1 cellular context compared by ENCODE assay signal in the genomic region with DNA sequence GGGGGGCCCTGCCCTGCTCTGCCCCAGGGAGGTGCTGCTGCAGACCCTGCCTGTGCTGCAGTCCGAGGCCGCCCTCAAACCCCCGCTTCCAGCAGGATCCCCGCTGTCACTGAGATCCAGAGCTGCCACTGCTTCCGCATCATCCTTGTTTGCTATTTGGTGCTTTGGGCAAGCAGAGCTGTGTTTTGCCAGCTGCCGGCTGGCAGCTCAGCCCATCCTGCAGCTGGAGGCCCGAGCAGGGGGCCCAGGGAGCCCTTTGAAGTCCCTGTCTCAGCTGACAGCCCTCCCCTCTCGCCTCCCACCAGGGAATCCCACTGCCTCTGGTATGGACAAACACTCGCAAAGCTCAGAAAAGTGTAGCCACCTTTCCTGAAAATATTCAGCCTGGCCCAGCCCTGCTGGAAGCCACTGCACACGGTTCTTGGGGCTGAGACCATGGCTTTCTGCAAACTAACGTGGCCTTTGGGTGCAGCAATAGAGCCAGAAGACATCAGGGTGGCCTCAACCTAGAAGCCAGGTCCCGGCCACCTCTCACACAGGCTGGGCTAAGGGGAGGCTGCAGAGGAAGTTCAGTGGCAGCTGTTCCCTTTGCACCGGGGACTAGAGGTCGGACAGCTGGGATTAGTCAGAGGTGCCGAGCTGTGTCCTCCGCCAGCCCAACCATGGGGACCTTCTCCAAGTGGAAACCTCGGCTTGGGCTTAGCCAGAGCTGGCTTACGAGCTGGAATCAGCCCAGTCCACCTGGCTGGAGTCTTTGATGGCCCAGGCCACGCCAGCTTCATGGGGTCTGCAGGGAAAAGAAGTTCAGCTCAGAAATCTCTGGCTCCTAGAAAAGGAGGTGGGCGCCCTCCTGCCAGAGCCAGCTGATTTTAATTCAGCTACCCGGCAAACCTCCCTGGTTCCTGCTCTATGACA.
TF ChIP-seq lines count a peak whose summit lies in the region.

No MANE protein-coding gene starts in this region.

TF ChIP-seq in HepG2, 621 proteins besides CTCF, POLR2A, EP300 and RAD21 (continued from another document):
- TF ChIP-seq, protein P1, sequence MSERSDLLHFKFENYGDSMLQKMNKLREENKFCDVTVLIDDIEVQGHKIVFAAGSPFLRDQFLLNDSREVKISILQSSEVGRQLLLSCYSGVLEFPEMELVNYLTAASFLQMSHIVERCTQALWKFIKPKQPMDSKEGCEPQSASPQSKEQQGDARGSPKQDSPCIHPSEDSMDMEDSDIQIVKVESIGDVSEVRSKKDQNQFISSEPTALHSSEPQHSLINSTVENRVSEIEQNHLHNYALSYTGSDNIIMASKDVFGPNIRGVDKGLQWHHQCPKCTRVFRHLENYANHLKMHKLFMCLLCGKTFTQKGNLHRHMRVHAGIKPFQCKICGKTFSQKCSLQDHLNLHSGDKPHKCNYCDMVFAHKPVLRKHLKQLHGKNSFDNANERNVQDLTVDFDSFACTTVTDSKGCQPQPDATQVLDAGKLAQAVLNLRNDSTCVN (CRISPR knock-in tag; IDR thresholded peaks at IDR 0.05; ENCODE audit: borderline replicate concordance) = no peak
- TF ChIP-seq, protein P2, sequence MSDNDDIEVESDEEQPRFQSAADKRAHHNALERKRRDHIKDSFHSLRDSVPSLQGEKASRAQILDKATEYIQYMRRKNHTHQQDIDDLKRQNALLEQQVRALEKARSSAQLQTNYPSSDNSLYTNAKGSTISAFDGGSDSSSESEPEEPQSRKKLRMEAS (IDR thresholded peaks at IDR 0.05) = no peak
- 0 out of 2 replicates have a peak, but pooled peaks have one; percentile 67 for TF ChIP-seq ZNF383 (CRISPR knock-in tag; IDR thresholded peaks at IDR 0.05; ENCODE audit: borderline replicate concordance)
- TF ChIP-seq SRSF4 (IDR thresholded peaks at IDR 0.05; ENCODE audit: low read depth, low read length, poor library complexity, severe bottlenecking) = no peak
- TF ChIP-seq ZNF737 (CRISPR knock-in tag; IDR thresholded peaks at IDR 0.05; ENCODE audit: borderline replicate concordance) = no peak
- TF ChIP-seq, protein P3, sequence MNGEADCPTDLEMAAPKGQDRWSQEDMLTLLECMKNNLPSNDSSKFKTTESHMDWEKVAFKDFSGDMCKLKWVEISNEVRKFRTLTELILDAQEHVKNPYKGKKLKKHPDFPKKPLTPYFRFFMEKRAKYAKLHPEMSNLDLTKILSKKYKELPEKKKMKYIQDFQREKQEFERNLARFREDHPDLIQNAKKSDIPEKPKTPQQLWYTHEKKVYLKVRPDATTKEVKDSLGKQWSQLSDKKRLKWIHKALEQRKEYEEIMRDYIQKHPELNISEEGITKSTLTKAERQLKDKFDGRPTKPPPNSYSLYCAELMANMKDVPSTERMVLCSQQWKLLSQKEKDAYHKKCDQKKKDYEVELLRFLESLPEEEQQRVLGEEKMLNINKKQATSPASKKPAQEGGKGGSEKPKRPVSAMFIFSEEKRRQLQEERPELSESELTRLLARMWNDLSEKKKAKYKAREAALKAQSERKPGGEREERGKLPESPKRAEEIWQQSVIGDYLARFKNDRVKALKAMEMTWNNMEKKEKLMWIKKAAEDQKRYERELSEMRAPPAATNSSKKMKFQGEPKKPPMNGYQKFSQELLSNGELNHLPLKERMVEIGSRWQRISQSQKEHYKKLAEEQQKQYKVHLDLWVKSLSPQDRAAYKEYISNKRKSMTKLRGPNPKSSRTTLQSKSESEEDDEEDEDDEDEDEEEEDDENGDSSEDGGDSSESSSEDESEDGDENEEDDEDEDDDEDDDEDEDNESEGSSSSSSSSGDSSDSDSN (CRISPR knock-in tag; IDR thresholded peaks at IDR 0.05) = peak; percentile 99
- TF ChIP-seq SMAD9 (CRISPR knock-in tag; IDR thresholded peaks at IDR 0.05) = no peak
- TF ChIP-seq, protein P4, sequence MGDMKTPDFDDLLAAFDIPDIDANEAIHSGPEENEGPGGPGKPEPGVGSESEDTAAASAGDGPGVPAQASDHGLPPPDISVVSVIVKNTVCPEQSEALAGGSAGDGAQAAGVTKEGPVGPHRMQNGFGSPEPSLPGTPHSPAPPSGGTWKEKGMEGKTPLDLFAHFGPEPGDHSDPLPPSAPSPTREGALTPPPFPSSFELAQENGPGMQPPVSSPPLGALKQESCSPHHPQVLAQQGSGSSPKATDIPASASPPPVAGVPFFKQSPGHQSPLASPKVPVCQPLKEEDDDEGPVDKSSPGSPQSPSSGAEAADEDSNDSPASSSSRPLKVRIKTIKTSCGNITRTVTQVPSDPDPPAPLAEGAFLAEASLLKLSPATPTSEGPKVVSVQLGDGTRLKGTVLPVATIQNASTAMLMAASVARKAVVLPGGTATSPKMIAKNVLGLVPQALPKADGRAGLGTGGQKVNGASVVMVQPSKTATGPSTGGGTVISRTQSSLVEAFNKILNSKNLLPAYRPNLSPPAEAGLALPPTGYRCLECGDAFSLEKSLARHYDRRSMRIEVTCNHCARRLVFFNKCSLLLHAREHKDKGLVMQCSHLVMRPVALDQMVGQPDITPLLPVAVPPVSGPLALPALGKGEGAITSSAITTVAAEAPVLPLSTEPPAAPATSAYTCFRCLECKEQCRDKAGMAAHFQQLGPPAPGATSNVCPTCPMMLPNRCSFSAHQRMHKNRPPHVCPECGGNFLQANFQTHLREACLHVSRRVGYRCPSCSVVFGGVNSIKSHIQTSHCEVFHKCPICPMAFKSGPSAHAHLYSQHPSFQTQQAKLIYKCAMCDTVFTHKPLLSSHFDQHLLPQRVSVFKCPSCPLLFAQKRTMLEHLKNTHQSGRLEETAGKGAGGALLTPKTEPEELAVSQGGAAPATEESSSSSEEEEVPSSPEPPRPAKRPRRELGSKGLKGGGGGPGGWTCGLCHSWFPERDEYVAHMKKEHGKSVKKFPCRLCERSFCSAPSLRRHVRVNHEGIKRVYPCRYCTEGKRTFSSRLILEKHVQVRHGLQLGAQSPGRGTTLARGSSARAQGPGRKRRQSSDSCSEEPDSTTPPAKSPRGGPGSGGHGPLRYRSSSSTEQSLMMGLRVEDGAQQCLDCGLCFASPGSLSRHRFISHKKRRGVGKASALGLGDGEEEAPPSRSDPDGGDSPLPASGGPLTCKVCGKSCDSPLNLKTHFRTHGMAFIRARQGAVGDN (CRISPR knock-in tag; IDR thresholded peaks at IDR 0.05) = peak; percentile 64
- no peak for TF ChIP-seq CEBPG (CRISPR knock-in tag; IDR thresholded peaks at IDR 0.05)
- TF ChIP-seq ZNF557 (CRISPR knock-in tag; IDR thresholded peaks at IDR 0.05) = no peak
- TF ChIP-seq KMT2A (CRISPR knock-in tag; IDR thresholded peaks at IDR 0.05) = peak; percentile 25; the same call in 1 of the 2 replicates
- TF ChIP-seq ZNF234 (CRISPR knock-in tag; conservative IDR thresholded peaks at IDR 0.05) = 0 out of 2 replicates have a peak, but pooled peaks have one; percentile 39
- 0 out of 2 replicates have a peak, but pooled peaks have one; percentile 69 for TF ChIP-seq ZNF230 (CRISPR knock-in tag; IDR thresholded peaks at IDR 0.05)
- no peak for TF ChIP-seq SP5 (CRISPR knock-in tag; IDR thresholded peaks at IDR 0.05; ENCODE audit: borderline replicate concordance, low read depth)
- TF ChIP-seq TSC22D2 (CRISPR knock-in tag; IDR thresholded peaks at IDR 0.05; ENCODE audit: borderline replicate concordance) = no peak
- TF ChIP-seq MXI1 (IDR thresholded peaks at IDR 0.05; ENCODE audit: borderline replicate concordance, low read depth, low read length) = peak; percentile 7; the same call in 1 of the 3 replicates
- TF ChIP-seq ZNF33A (CRISPR knock-in tag; IDR thresholded peaks at IDR 0.05; ENCODE audit: borderline replicate concordance) = no peak
- no peak for TF ChIP-seq ZFP36L1 (CRISPR knock-in tag; IDR thresholded peaks at IDR 0.05)
- no peak for TF ChIP-seq ZC3H4 (CRISPR knock-in tag; IDR thresholded peaks at IDR 0.05; ENCODE audit: borderline replicate concordance)
- TF ChIP-seq, protein P5, sequence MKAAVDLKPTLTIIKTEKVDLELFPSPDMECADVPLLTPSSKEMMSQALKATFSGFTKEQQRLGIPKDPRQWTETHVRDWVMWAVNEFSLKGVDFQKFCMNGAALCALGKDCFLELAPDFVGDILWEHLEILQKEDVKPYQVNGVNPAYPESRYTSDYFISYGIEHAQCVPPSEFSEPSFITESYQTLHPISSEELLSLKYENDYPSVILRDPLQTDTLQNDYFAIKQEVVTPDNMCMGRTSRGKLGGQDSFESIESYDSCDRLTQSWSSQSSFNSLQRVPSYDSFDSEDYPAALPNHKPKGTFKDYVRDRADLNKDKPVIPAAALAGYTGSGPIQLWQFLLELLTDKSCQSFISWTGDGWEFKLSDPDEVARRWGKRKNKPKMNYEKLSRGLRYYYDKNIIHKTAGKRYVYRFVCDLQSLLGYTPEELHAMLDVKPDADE (CRISPR knock-in tag; IDR thresholded peaks at IDR 0.05) = no peak
- TF ChIP-seq PPARG (CRISPR knock-in tag; conservative IDR thresholded peaks at IDR 0.05) = no peak
- TF ChIP-seq ZNF780A (CRISPR knock-in tag; IDR thresholded peaks at IDR 0.05) = no peak
- TF ChIP-seq HDAC1 (CRISPR knock-in tag; IDR thresholded peaks at IDR 0.05) = peak; percentile 33; the same call in 1 of the 2 replicates
- TF ChIP-seq ARNTL (CRISPR knock-in tag; IDR thresholded peaks at IDR 0.05) = peak; percentile 48; the same call in 1 of the 2 replicates
- TF ChIP-seq HNRNPL (IDR thresholded peaks at IDR 0.05; ENCODE audit: low read depth, low read length) = peak; percentile 98
- TF ChIP-seq TCF12 (IDR thresholded peaks at IDR 0.05) = no peak
- TF ChIP-seq TCF12 (CRISPR knock-in tag; IDR thresholded peaks at IDR 0.05) = no peak
- TF ChIP-seq, protein P6, sequence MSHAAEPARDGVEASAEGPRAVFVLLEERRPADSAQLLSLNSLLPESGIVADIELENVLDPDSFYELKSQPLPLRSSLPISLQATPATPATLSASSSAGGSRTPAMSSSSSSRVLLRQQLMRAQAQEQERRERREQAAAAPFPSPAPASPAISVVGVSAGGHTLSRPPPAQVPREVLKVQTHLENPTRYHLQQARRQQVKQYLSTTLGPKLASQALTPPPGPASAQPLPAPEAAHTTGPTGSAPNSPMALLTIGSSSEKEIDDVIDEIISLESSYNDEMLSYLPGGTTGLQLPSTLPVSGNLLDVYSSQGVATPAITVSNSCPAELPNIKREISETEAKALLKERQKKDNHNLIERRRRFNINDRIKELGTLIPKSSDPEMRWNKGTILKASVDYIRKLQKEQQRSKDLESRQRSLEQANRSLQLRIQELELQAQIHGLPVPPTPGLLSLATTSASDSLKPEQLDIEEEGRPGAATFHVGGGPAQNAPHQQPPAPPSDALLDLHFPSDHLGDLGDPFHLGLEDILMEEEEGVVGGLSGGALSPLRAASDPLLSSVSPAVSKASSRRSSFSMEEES (CRISPR knock-in tag; IDR thresholded peaks at IDR 0.05) = 0 out of 2 replicates have a peak, but pooled peaks have one; percentile 10
- TF ChIP-seq NONO (IDR thresholded peaks at IDR 0.05) = no peak
- TF ChIP-seq NONO (CRISPR knock-in tag; conservative IDR thresholded peaks at IDR 0.05) = 0 out of 2 replicates have a peak, but pooled peaks have one; percentile 48
- no peak for TF ChIP-seq BHLHE40 (IDR thresholded peaks at IDR 0.05; ENCODE audit: low read length)
- TF ChIP-seq NFKB2 (CRISPR knock-in tag; IDR thresholded peaks at IDR 0.05; ENCODE audit: borderline replicate concordance) = peak; percentile 53; the same call in 1 of the 2 replicates
- TF ChIP-seq NR2C2 (CRISPR knock-in tag; IDR thresholded peaks at IDR 0.05; ENCODE audit: borderline replicate concordance) = peak; percentile 10; the same call in 1 of the 2 replicates
- TF ChIP-seq ZNF121 (CRISPR knock-in tag; IDR thresholded peaks at IDR 0.05) = peak; percentile 24; the same call in 1 of the 2 replicates
